8 cellular contexts compared by ENCODE assay signal in the genomic region with DNA sequence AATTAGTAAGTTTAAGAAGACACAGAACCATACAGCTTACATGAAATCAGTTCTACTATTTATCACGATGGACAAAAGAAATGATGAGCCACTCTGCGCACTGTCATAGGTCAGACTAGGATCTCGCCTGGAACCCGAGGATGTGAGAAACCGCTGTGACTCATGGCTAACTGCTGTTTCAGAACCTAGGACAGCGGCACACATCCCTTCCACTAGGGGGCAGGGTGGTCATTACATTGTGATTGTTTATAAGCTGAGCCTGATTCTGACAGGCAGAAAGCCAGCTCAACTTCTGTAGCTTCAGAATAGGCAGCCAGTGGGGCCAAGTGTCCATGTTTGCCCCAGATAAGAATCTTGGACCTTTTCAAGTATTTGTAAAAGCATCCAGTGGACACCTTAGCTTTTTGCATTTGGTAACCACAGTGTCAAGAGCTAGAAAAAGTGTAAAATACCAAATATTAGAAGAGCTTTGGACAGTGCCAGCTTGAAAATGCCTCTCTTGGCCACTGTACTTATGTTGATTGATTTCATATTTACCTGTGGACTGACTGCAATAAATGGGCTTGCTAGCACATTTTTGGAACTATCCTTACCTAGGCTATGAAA.
DNase-seq lines count a peak whose midpoint lies in the region; ATAC-seq and TF ChIP-seq lines count a peak whose summit lies in the region.

No MANE protein-coding gene starts in this region.

- no peak overlapping the region for H3K23ac ChIP-seq in neuronal stem cell (ENCODE audit: low read depth, low read length, poor library complexity)

- no peak overlapping the region for H2BK12ac ChIP-seq in neuronal stem cell (ENCODE audit: low read length)

- no peak overlapping the region for H2BK15ac ChIP-seq in neuronal stem cell (ENCODE audit: low read length)

- no peaks in the 10 kb centered on the region for H3F3A ChIP-seq in PC-9 (ENCODE audit: insufficient read depth, low read depth)

- H3K27ac ChIP-seq in PC-9 (no peak overlapping the region), neuronal stem cell (replicated peaks; ENCODE audit: low read length) (no peak overlapping the region)

- DNase-seq in EL (peak; percentile 82), HuH-7.5 (ENCODE audit: low spot score) (peak; percentile 11), PC-9 (peak; percentile 35 to 63), fibroblast of pulmonary artery (ENCODE audit: low read depth) (peak; percentile 87), neuronal stem cell (ENCODE audit: low spot score) (peak; percentile 90), superior temporal gyrus (ENCODE audit: extremely low spot score) (peak; percentile 92)
- peak; percentile 90 to 91 for DNase-seq in activated T-cell treated with anti-CD3 and anti-CD28 coated beads, Interleukin-2, amount 50 U/mL, for 48 hours

- H3K9me2 ChIP-seq in PC-9 (ENCODE audit: insufficient read depth), result no peaks in the 10 kb centered on the region

- no peaks in the 10 kb centered on the region for H3K79me2 ChIP-seq in PC-9 (ENCODE audit: low read depth)

- no peaks in the 10 kb centered on the region for H3K4me1 ChIP-seq in PC-9 (replicated peaks; ENCODE audit: insufficient read depth)
- H3K4me1 ChIP-seq in neuronal stem cell (ENCODE audit: control insufficient read depth in 2 of 2, insufficient read depth in 1 of 2, low read depth in 1 of 2, low read length in 2 of 2), result peaks cover 0 to 2% of the 10 kb centered on the region in 2 donors

- no peak overlapping the region for H4K8ac ChIP-seq in neuronal stem cell (ENCODE audit: low read depth, low read length)

- peak; percentile 85 for TF ChIP-seq CTCF in PC-9 (conservative IDR thresholded peaks at IDR 0.05)
- TF ChIP-seq CTCF in fibroblast of pulmonary artery (IDR thresholded peaks at IDR 0.05; ENCODE audit: low read length, missing control alignments), result peak; percentile 99

- WGBS in neuronal stem cell (ENCODE audit: extremely low coverage in 2 of 2, insufficient read length in 2 of 2, insufficient replicate concordance in 1 of 2), 2 donors, result no CpG with 5 or more reads among the region's 6 CpGs

- H3K36me3 ChIP-seq in PC-9 (ENCODE audit: low read depth), result no peaks in the 10 kb centered on the region
- no peaks in the 10 kb centered on the region for H3K36me3 ChIP-seq in neuronal stem cell (replicated peaks in 1 of 2; ENCODE audit: control insufficient read depth in 2 of 2, insufficient read depth in 2 of 2, low read length in 2 of 2)

- no peak overlapping the region for H3K4ac ChIP-seq in neuronal stem cell (ENCODE audit: low read length)

- H3K4me3 ChIP-seq in PC-9 (no peak overlapping the region), fibroblast of pulmonary artery (replicated peaks; ENCODE audit: low read depth, low read length) (no peak overlapping the region), neuronal stem cell (ENCODE audit: low read length in 2 of 2) (no peak overlapping the region)

- no TSS peak for BruUV-seq in PC-9 (replicated peaks; lab: Mats Ljungman, UMichigan)

- H3K9me3 ChIP-seq in PC-9 (ENCODE audit: insufficient read depth, low read depth), result no peaks in the 10 kb centered on the region
- H3K9me3 ChIP-seq in neuronal stem cell (replicated peaks in 1 of 2; ENCODE audit: control insufficient read depth in 2 of 2, insufficient read depth in 1 of 2, low read depth in 1 of 2, low read length in 2 of 2), result no peaks in the 10 kb centered on the region

- ATAC-seq in GM21619 (IDR thresholded peaks at IDR 0.05; ENCODE audit: unreplicated experiment), result peak; percentile 99

- POLR2A ChIA-PET in PC-9 (lab: Charles Lee; ENCODE audit: unreplicated experiment), result no interaction called here

- no peak overlapping the region for H2BK120ac ChIP-seq in neuronal stem cell (ENCODE audit: low read depth, low read length)

- no peak overlapping the region for H3K14ac ChIP-seq in neuronal stem cell (ENCODE audit: low read length)

- H2AFZ ChIP-seq in PC-9 (no peak overlapping the region), neuronal stem cell (ENCODE audit: low read length) (no peak overlapping the region)

- H3K27me3 ChIP-seq in PC-9 (ENCODE audit: insufficient read depth, low read depth) (no peaks in the 10 kb centered on the region), neuronal stem cell (ENCODE audit: control insufficient read depth in 3 of 3, insufficient read depth in 3 of 3, low read depth in 1 of 3, low read length in 3 of 3) (no peaks in the 10 kb centered on the region)

- H3K4me2 ChIP-seq in PC-9 (no peak overlapping the region), neuronal stem cell (ENCODE audit: insufficient read depth, low read length, poor library complexity, severe bottlenecking) (no peak overlapping the region)

- CTCF ChIA-PET in PC-9 (lab: Charles Lee), result interaction anchor here (0.5 to 1.2 kb wide), 3 partner anchors 15 to 1764 kb away, joined by 3 to 4 read pairs (median 4); no protein-coding TSS in a partner anchor

- no peaks in the 10 kb centered on the region for H3K79me1 ChIP-seq in neuronal stem cell (ENCODE audit: low read depth, low read length)

- no peak overlapping the region for H2AK5ac ChIP-seq in neuronal stem cell (ENCODE audit: low read depth, low read length)

- intact Hi-C loops in PC-9 (cut with micrococcal nuclease; ENCODE audit: unreplicated experiment), result loop anchor here (2.0 to 5.0 kb wide), 2 partner anchors 243 to 1763 kb away; no protein-coding TSS in a partner anchor

- H4K20me1 ChIP-seq in PC-9 (ENCODE audit: insufficient read depth), result no peaks in the 10 kb centered on the region

- H2BK5ac ChIP-seq in neuronal stem cell (ENCODE audit: low read length), result no peak overlapping the region

- H3K9ac ChIP-seq in neuronal stem cell (ENCODE audit: low read depth, low read length, poor library complexity), result no peak overlapping the region

- no peak overlapping the region for H4K91ac ChIP-seq in neuronal stem cell (ENCODE audit: low read depth, low read length, poor library complexity)

- no peak overlapping the region for H3K18ac ChIP-seq in neuronal stem cell (ENCODE audit: low read length)

Comparison
In these comparisons a context has a peak if more than half of its experiments do, and no peak if none do; other contexts are left out.
1. DNase-seq: peak in every context shown above with its lines; median percentile 92 in superior temporal gyrus; 90 in activated T-cell treated with anti-CD3 and anti-CD28 coated beads, Interleukin-2, amount 50 U/mL, for 48 hours; 90 in neuronal stem cell; 87 in fibroblast of pulmonary artery; 82 in EL; 49 in PC-9; 11 in HuH-7.5.